Comparison of ENCODE assay signal across 1 cellular context in the genomic region with DNA sequence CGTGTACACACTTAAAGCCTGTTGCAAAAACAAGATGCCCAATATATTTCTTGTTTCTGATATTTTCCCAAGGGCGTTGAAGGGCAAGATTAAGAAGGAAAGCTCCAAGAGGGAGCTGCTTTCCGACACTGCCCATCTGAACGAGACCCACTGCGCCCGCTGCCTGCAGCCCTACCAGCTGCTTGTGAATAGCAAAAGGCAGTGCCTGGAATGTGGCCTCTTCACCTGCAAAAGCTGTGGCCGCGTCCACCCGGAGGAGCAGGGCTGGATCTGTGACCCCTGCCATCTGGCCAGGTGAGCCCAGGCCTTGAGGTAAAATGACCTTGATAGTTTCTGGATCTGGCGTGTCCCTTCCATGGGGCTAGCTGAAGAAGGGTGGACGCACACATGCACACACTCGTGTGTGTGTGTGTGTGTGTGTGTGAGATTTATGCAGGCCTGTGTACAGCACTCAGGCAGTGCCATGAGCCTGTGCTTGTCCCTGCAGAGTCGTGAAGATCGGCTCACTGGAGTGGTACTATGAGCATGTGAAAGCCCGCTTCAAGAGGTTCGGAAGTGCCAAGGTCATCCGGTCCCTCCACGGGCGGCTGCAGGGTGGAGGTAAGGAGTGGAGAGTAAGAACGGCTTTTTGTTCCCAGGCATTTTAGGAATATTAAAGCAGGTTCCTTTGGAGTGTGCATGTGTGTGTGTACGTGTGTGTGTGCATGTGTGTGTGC.
A peak's percentile ranks its signal among the peaks of the same experiment; 100 is the strongest.
TF ChIP-seq lines count a peak whose summit lies in the region.

No MANE protein-coding gene starts in this region.

TF ChIP-seq in HepG2, 621 proteins besides CTCF, POLR2A, EP300 and RAD21:
- peak; percentile 12 for TF ChIP-seq TEAD3 (CRISPR knock-in tag; optimal IDR thresholded peaks at IDR 0.05; ENCODE audit: borderline replicate concordance)
- TF ChIP-seq ZNF446 (CRISPR knock-in tag; IDR thresholded peaks at IDR 0.05): no peak
- TF ChIP-seq ZNF619 (CRISPR knock-in tag; IDR thresholded peaks at IDR 0.05): no peak
- no peak for TF ChIP-seq NR2C2 (CRISPR knock-in tag; IDR thresholded peaks at IDR 0.05; ENCODE audit: borderline replicate concordance)
- 0 out of 2 replicates have a peak, but pooled peaks have one; percentile 27 for TF ChIP-seq MYC (CRISPR knock-in tag; IDR thresholded peaks at IDR 0.05; ENCODE audit: borderline replicate concordance)
- no peak for TF ChIP-seq NKX3-1 (CRISPR knock-in tag; IDR thresholded peaks at IDR 0.05)
- TF ChIP-seq, protein P1, sequence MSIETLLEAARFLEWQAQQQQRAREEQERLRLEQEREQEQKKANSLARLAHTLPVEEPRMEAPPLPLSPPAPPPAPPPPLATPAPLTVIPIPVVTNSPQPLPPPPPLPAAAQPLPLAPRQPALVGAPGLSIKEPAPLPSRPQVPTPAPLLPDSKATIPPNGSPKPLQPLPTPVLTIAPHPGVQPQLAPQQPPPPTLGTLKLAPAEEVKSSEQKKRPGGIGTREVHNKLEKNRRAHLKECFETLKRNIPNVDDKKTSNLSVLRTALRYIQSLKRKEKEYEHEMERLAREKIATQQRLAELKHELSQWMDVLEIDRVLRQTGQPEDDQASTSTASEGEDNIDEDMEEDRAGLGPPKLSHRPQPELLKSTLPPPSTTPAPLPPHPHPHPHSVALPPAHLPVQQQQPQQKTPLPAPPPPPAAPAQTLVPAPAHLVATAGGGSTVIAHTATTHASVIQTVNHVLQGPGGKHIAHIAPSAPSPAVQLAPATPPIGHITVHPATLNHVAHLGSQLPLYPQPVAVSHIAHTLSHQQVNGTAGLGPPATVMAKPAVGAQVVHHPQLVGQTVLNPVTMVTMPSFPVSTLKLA (IDR thresholded peaks at IDR 0.05): peak; percentile 27; the same call in 1 of the 2 replicates
- TF ChIP-seq NFRKB (IDR thresholded peaks at IDR 0.05): no peak
TF ChIP-seq in HepG2: peak in this region for 3.
